Comparison of ENCODE assay signal across 1 cellular context in the genomic region with DNA sequence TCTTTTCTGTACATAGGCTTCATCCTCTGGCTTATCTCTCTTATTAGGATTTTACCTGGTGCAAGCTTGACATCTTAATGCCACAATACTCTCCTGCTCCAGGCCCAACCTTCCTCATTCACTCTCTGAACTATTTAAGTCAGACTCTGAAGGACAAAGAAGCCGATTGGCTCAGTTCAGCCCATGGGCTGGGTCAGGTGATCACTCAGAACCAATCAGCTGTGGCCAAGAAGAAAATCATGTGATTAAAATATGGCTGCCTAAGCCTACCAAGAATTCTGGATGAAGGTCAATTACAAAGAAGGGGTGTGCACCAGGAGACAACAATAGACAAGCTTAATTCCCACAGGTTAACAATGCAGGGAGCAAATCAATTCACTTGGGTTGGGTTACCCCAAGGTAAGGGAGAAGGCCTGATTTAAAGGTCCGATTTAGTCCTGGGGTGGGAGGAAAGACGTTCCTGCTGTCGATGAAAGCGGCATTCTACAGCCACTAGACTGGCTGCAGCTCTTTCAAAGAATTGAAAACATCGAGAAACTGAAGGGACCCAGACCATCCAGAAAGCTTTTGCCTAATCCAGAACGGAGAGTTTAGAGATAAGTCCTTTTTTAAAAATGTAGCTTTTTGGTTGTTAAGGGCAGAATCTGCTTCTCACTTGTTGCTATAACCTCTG.
TF ChIP-seq lines count a peak whose summit lies in the region.

No MANE protein-coding gene starts in this region.

TF ChIP-seq in GM23338, 12 proteins besides CTCF, POLR2A, EP300 and RAD21 (continued from another document):
- TF ChIP-seq, protein P1, sequence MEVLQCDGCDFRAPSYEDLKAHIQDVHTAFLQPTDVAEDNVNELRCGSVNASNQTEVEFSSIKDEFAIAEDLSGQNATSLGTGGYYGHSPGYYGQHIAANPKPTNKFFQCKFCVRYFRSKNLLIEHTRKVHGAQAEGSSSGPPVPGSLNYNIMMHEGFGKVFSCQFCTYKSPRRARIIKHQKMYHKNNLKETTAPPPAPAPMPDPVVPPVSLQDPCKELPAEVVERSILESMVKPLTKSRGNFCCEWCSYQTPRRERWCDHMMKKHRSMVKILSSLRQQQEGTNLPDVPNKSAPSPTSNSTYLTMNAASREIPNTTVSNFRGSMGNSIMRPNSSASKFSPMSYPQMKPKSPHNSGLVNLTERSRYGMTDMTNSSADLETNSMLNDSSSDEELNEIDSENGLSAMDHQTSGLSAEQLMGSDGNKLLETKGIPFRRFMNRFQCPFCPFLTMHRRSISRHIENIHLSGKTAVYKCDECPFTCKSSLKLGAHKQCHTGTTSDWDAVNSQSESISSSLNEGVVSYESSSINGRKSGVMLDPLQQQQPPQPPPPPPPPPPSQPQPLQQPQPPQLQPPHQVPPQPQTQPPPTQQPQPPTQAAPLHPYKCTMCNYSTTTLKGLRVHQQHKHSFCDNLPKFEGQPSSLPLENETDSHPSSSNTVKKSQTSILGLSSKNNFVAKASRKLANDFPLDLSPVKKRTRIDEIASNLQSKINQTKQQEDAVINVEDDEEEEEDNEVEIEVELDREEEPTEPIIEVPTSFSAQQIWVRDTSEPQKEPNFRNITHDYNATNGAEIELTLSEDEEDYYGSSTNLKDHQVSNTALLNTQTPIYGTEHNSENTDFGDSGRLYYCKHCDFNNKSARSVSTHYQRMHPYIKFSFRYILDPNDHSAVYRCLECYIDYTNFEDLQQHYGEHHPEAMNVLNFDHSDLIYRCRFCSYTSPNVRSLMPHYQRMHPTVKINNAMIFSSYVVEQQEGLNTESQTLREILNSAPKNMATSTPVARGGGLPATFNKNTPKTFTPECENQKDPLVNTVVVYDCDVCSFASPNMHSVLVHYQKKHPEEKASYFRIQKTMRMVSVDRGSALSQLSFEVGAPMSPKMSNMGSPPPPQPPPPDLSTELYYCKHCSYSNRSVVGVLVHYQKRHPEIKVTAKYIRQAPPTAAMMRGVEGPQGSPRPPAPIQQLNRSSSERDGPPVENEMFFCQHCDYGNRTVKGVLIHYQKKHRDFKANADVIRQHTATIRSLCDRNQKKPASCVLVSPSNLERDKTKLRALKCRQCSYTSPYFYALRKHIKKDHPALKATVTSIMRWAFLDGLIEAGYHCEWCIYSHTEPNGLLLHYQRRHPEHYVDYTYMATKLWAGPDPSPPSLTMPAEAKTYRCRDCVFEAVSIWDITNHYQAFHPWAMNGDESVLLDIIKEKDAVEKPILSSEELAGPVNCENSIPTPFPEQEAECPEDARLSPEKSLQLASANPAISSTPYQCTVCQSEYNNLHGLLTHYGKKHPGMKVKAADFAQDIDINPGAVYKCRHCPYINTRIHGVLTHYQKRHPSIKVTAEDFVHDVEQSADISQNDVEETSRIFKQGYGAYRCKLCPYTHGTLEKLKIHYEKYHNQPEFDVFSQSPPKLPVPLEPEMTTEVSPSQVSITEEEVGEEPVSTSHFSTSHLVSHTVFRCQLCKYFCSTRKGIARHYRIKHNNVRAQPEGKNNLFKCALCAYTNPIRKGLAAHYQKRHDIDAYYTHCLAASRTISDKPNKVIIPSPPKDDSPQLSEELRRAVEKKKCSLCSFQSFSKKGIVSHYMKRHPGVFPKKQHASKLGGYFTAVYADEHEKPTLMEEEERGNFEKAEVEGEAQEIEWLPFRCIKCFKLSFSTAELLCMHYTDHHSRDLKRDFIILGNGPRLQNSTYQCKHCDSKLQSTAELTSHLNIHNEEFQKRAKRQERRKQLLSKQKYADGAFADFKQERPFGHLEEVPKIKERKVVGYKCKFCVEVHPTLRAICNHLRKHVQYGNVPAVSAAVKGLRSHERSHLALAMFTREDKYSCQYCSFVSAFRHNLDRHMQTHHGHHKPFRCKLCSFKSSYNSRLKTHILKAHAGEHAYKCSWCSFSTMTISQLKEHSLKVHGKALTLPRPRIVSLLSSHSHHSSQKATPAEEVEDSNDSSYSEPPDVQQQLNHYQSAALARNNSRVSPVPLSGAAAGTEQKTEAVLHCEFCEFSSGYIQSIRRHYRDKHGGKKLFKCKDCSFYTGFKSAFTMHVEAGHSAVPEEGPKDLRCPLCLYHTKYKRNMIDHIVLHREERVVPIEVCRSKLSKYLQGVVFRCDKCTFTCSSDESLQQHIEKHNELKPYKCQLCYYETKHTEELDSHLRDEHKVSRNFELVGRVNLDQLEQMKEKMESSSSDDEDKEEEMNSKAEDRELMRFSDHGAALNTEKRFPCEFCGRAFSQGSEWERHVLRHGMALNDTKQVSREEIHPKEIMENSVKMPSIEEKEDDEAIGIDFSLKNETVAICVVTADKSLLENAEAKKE (CRISPR knock-in tag; IDR thresholded peaks at IDR 0.05) = no peak
- no peak for TF ChIP-seq STAT1 (IDR thresholded peaks at IDR 0.05; ENCODE audit: unreplicated experiment)
- no peak for TF ChIP-seq CREB1 (CRISPR knock-in tag; IDR thresholded peaks at IDR 0.05; ENCODE audit: low read depth)
- no peak for TF ChIP-seq NANOG (IDR thresholded peaks at IDR 0.05; ENCODE audit: borderline replicate concordance)
- no peak for TF ChIP-seq EZH2 (IDR thresholded peaks at IDR 0.05; ENCODE audit: low read depth, unreplicated experiment)
- TF ChIP-seq, protein P2, sequence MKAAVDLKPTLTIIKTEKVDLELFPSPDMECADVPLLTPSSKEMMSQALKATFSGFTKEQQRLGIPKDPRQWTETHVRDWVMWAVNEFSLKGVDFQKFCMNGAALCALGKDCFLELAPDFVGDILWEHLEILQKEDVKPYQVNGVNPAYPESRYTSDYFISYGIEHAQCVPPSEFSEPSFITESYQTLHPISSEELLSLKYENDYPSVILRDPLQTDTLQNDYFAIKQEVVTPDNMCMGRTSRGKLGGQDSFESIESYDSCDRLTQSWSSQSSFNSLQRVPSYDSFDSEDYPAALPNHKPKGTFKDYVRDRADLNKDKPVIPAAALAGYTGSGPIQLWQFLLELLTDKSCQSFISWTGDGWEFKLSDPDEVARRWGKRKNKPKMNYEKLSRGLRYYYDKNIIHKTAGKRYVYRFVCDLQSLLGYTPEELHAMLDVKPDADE (IDR thresholded peaks at IDR 0.05) = no peak
- TF ChIP-seq EZH2phosphoT487 (IDR thresholded peaks at IDR 0.05; ENCODE audit: unreplicated experiment) = no peak
- TF ChIP-seq, protein P3, sequence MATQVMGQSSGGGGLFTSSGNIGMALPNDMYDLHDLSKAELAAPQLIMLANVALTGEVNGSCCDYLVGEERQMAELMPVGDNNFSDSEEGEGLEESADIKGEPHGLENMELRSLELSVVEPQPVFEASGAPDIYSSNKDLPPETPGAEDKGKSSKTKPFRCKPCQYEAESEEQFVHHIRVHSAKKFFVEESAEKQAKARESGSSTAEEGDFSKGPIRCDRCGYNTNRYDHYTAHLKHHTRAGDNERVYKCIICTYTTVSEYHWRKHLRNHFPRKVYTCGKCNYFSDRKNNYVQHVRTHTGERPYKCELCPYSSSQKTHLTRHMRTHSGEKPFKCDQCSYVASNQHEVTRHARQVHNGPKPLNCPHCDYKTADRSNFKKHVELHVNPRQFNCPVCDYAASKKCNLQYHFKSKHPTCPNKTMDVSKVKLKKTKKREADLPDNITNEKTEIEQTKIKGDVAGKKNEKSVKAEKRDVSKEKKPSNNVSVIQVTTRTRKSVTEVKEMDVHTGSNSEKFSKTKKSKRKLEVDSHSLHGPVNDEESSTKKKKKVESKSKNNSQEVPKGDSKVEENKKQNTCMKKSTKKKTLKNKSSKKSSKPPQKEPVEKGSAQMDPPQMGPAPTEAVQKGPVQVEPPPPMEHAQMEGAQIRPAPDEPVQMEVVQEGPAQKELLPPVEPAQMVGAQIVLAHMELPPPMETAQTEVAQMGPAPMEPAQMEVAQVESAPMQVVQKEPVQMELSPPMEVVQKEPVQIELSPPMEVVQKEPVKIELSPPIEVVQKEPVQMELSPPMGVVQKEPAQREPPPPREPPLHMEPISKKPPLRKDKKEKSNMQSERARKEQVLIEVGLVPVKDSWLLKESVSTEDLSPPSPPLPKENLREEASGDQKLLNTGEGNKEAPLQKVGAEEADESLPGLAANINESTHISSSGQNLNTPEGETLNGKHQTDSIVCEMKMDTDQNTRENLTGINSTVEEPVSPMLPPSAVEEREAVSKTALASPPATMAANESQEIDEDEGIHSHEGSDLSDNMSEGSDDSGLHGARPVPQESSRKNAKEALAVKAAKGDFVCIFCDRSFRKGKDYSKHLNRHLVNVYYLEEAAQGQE (IDR thresholded peaks at IDR 0.05; ENCODE audit: unreplicated experiment) = no peak
- TF ChIP-seq JUNB (IDR thresholded peaks at IDR 0.05; ENCODE audit: unreplicated experiment) = no peak
